Comparison of ENCODE assay signal across 20 cellular contexts in genomic region chr4:182875471-182875870, GRCh38.
"Had no signal": no experiment of that assay in that cellular context is flagged by ENCODE, and none has a peak within 500 bp of the region (broad histone marks: within the 10 kb centered on the region; RNA-seq: fewer than 3 reads in every experiment).

No MANE protein-coding gene starts in this region.

- DNase-seq: activated CD4-positive, alpha-beta T cell treated with anti-CD3 and anti-CD28 coated beads for 48 hours; activated CD4-positive, alpha-beta T cell treated with anti-CD3 and anti-CD28 coated beads, Interleukin-2, amount 50 U/mL, for 48 hours; activated CD8-positive, alpha-beta memory T cell treated with anti-CD3 and anti-CD28 coated beads for 24 hours; activated gamma-delta T cell; activated naive CD4-positive, alpha-beta T cell treated with anti-CD3 and anti-CD28 coated beads, Interleukin-2, amount 10 ng/mL, durations not matched to agents 7 days and 5 days; activated naive CD8-positive, alpha-beta T cell treated with anti-CD3 and anti-CD28 coated beads, Interleukin-2, amount 10 ng/mL, durations not matched to agents 7 days and 5 days; caudate nucleus; esophagus squamous epithelium; gastrocnemius medialis; glutamatergic neuron; left ventricle myocardium superior; stimulated activated CD4-positive, alpha-beta T cell treated with anti-CD3 and anti-CD28 coated beads, Interleukin-4, amount 100 ng/mL, for 24 hours; T-helper 1 cell had no signal

- H3K27me3 ChIP-seq: esophagus squamous epithelium, gastrocnemius medialis had no signal

- H3K36me3 Mint-ChIP-seq: activated naive CD4-positive, alpha-beta T cell treated with anti-CD3 and anti-CD28 coated beads, Interleukin-2, amount 10 ng/mL, durations not matched to agents 7 days and 5 days had no signal

- H3K36me3 ChIP-seq: gastrocnemius medialis had no signal

- H3K4me1 ChIP-seq: esophagus squamous epithelium had no signal

- H3K4me1 Mint-ChIP-seq: activated naive CD4-positive, alpha-beta T cell treated with anti-CD3 and anti-CD28 coated beads, Interleukin-2, amount 10 ng/mL, durations not matched to agents 7 days and 5 days; activated naive CD8-positive, alpha-beta T cell treated with anti-CD3 and anti-CD28 coated beads, Interleukin-2, amount 10 ng/mL, durations not matched to agents 7 days and 5 days; stimulated activated effector memory CD8-positive, alpha-beta T cell treated with anti-CD3 and anti-CD28 coated beads, Interleukin-12 subunit alpha, Interleukin-12 subunit beta, amount 100 ng/mL, for 72 hours had no signal

- H3K27ac ChIP-seq: epithelial cell of prostate, esophagus squamous epithelium, gastrocnemius medialis, skin epidermis, thoracic aorta, VCaP had no signal

- H3K9me3 Mint-ChIP-seq: activated naive CD4-positive, alpha-beta T cell treated with anti-CD3 and anti-CD28 coated beads, Interleukin-2, amount 10 ng/mL, durations not matched to agents 7 days and 5 days; activated naive CD8-positive, alpha-beta T cell treated with anti-CD3 and anti-CD28 coated beads, Interleukin-2, amount 10 ng/mL, durations not matched to agents 7 days and 5 days; nephron; stimulated activated effector memory CD8-positive, alpha-beta T cell treated with anti-CD3 and anti-CD28 coated beads, Interleukin-12 subunit alpha, Interleukin-12 subunit beta, amount 100 ng/mL, for 72 hours; stimulated activated naive CD8-positive, alpha-beta T cell treated with anti-CD3 and anti-CD28 coated beads, Interleukin-15, Interleukin-2, amounts not matched to agents 100 ng/mL and 50 ng/mL, for 24 hours had no signal

- H3K27ac Mint-ChIP-seq: activated naive CD4-positive, alpha-beta T cell treated with anti-CD3 and anti-CD28 coated beads, Interleukin-2, amount 10 ng/mL, durations not matched to agents 7 days and 5 days; activated naive CD8-positive, alpha-beta T cell treated with anti-CD3 and anti-CD28 coated beads, Interleukin-2, amount 10 ng/mL, durations not matched to agents 7 days and 5 days; stimulated activated naive CD8-positive, alpha-beta T cell treated with anti-CD3 and anti-CD28 coated beads, Interleukin-15, Interleukin-2, amounts not matched to agents 100 ng/mL and 50 ng/mL, for 24 hours had no signal

- H3K4me3 Mint-ChIP-seq: activated naive CD4-positive, alpha-beta T cell treated with anti-CD3 and anti-CD28 coated beads, Interleukin-2, amount 10 ng/mL, durations not matched to agents 7 days and 5 days; activated naive CD8-positive, alpha-beta T cell treated with anti-CD3 and anti-CD28 coated beads, Interleukin-2, amount 10 ng/mL, durations not matched to agents 7 days and 5 days; stimulated activated effector memory CD8-positive, alpha-beta T cell treated with anti-CD3 and anti-CD28 coated beads, Interleukin-12 subunit alpha, Interleukin-12 subunit beta, amount 100 ng/mL, for 72 hours; stimulated activated naive CD8-positive, alpha-beta T cell treated with anti-CD3 and anti-CD28 coated beads, Interleukin-15, Interleukin-2, amounts not matched to agents 100 ng/mL and 50 ng/mL, for 24 hours had no signal

- H3K9me3 ChIP-seq: esophagus squamous epithelium, gastrocnemius medialis, thoracic aorta had no signal

- H3K4me3 ChIP-seq: esophagus squamous epithelium, gastrocnemius medialis, skin epidermis, thoracic aorta had no signal

- H3K27me3 Mint-ChIP-seq: activated naive CD4-positive, alpha-beta T cell treated with anti-CD3 and anti-CD28 coated beads, Interleukin-2, amount 10 ng/mL, durations not matched to agents 7 days and 5 days; activated naive CD8-positive, alpha-beta T cell treated with anti-CD3 and anti-CD28 coated beads, Interleukin-2, amount 10 ng/mL, durations not matched to agents 7 days and 5 days; stimulated activated naive CD8-positive, alpha-beta T cell treated with anti-CD3 and anti-CD28 coated beads, Interleukin-15, Interleukin-2, amounts not matched to agents 100 ng/mL and 50 ng/mL, for 24 hours had no signal
